ENCODE assay signal across 25 cellular contexts in genomic region chr13:35379663-35380062, GRCh38.
"Had no signal": no experiment of that assay in that cellular context is flagged by ENCODE, and none has a peak within 500 bp of the region (broad histone marks: within the 10 kb centered on the region; RNA-seq: fewer than 3 reads in every experiment).

No MANE protein-coding gene starts in this region.

- H3K36me3 ChIP-seq: neutrophil, pancreas, prostate gland, right lobe of liver, sigmoid colon, stomach, thoracic aorta, thyroid gland, tibial nerve, upper lobe of left lung, vagina had no signal

- DNase-seq: nephron progenitor cell; nucleus accumbens; pancreas; retina; right cardiac atrium; right lobe of liver; sigmoid colon; small intestine; stimulated activated CD4-positive, alpha-beta T cell treated with anti-CD3 and anti-CD28 coated beads, Interleukin-15, amount 100 ng/mL, for 24 hours; stimulated activated CD4-positive, alpha-beta T cell treated with anti-CD3 and anti-CD28 coated beads, Interleukin-2, amount 100 ng/mL, for 24 hours; stimulated activated CD4-positive, alpha-beta T cell treated with anti-CD3 and anti-CD28 coated beads, Interleukin-2, amount 100 ng/mL, for 48 hours; stimulated activated CD4-positive, alpha-beta T cell treated with anti-CD3 and anti-CD28 coated beads, Interleukin-4, amount 100 ng/mL, for 24 hours; stimulated activated naive B cell treated with anti-CD40 and anti-IgM and Interleukin-4, amounts not matched to agents 10 μg/mL and 1 μg/mL and 100 μg/mL, for 72 hours; stimulated activated naive CD4-positive, alpha-beta T cell treated with Interleukin-2 at 50 U/mL for 16 hours; stomach; thyroid gland; trophoblast cell; upper lobe of left lung had no signal

- H3K27me3 ChIP-seq: neutrophil, pancreas, right lobe of liver, sigmoid colon, stomach, thyroid gland, tibial nerve, upper lobe of left lung, vagina had no signal

- ATAC-seq: natural killer cell treated with Interleukin-12 subunit alpha and Interleukin-12 subunit beta and Interleukin-15 and Interleukin-18, amount 100 ng/mL, for 72 hours; pancreas; right cardiac atrium; right lobe of liver; stimulated activated effector memory CD8-positive, alpha-beta T cell treated with anti-CD3 and anti-CD28 coated beads, Interleukin-12 subunit alpha, Interleukin-12 subunit beta, amount 100 ng/mL, for 72 hours; stimulated activated naive B cell treated with anti-CD40 and anti-IgM and Interleukin-4, amounts not matched to agents 10 μg/mL and 1 μg/mL and 100 μg/mL, for 72 hours had no signal

- H3K27ac ChIP-seq: neutrophil, pancreas, prostate gland, right lobe of liver, sigmoid colon, stomach, thoracic aorta, thyroid gland, tibial nerve, upper lobe of left lung, vagina had no signal

- H3K4me1 ChIP-seq: pancreas, prostate gland, right lobe of liver, stomach, thyroid gland, tibial nerve, upper lobe of left lung, vagina had no signal

- H3K4me3 ChIP-seq: pancreas, prostate gland, right lobe of liver, sigmoid colon, stomach, thoracic aorta, thyroid gland, tibial nerve, upper lobe of left lung, vagina had no signal

- H3K9me3 ChIP-seq: neutrophil, pancreas, prostate gland, right lobe of liver, sigmoid colon, stomach, thoracic aorta, thyroid gland, upper lobe of left lung, vagina had no signal
